ENCODE assay signal across 11 cellular contexts in genomic region chr3:53677406-53677805, GRCh38.
DNase-seq lines count a peak whose midpoint lies in the region; ATAC-seq and TF ChIP-seq lines count a peak whose summit lies in the region.
"Had no signal": no experiment of that assay in that cellular context is flagged by ENCODE, and none has a peak within 500 bp of the region (broad histone marks: within the 10 kb centered on the region; RNA-seq: fewer than 3 reads in every experiment).

No MANE protein-coding gene starts in this region.

- H3K27me3 Mint-ChIP-seq in HFFc6 (ENCODE audit: insufficient read depth) (peaks cover 13% of the 10 kb centered on the region), brain (peaks cover 13% of the 10 kb centered on the region)

- TF ChIP-seq CTCF in HFFc6 (IDR thresholded peaks at IDR 0.05): peak; percentile 61
- peak; percentile 22 to 29 for TF ChIP-seq CTCF in brain (conservative IDR thresholded peaks at IDR 0.05)
- no peak for TF ChIP-seq CTCF in mucosa of descending colon (IDR thresholded peaks at IDR 0.05)

- DNase-seq in CD1c-positive myeloid dendritic cell (ENCODE audit: extremely low spot score): peak; percentile 12
- no peak for DNase-seq in HFFc6
- DNase-seq in mucosa of descending colon: peak in 1 of 3 donors; percentile 11
- no peak for DNase-seq in stimulated activated CD4-positive, alpha-beta T cell treated with anti-CD3 and anti-CD28 coated beads, Interleukin-4, amount 100 ng/mL, for 24 hours
- no peak for DNase-seq in AG20443 (ENCODE audit: low spot score)
- DNase-seq in dermis blood vessel endothelial cell: no peak
- DNase-seq: activated naive CD8-positive, alpha-beta T cell treated with anti-CD3 and anti-CD28 coated beads, Interleukin-2, amount 50 U/mL, for 24 hours; stimulated activated CD4-positive, alpha-beta T cell treated with anti-CD3 and anti-CD28 coated beads, Interleukin-4, amount 100 ng/mL, for 1 hour had no signal

- no peaks in the 10 kb centered on the region for H3K4me1 ChIP-seq in mucosa of descending colon (ENCODE audit: low read depth)

- H3K9me3 ChIP-seq in mucosa of descending colon: no peaks in the 10 kb centered on the region

- H3K36me3 Mint-ChIP-seq in HFFc6 (ENCODE audit: low read depth) (no peaks in the 10 kb centered on the region), brain (no peaks in the 10 kb centered on the region)

- no peak overlapping the region for H3K4me3 ChIP-seq in mucosa of descending colon

- no peaks in the 10 kb centered on the region for H3K36me3 ChIP-seq in mucosa of descending colon (ENCODE audit: low read depth)

- intact Hi-C loops in mucosa of descending colon (cut with DNase I, micrococcal nuclease): no loop called here

- ATAC-seq in mucosa of descending colon: peak; percentile 32
- no peak for ATAC-seq in HG02642 (IDR thresholded peaks at IDR 0.05; ENCODE audit: poor library complexity, unreplicated experiment)
- ATAC-seq: activated CD4-positive, CD25-positive, alpha-beta regulatory T cell treated with anti-CD3 and anti-CD28 coated beads, Interleukin-2, amount 50 U/mL, for 24 hours; activated naive CD8-positive, alpha-beta T cell treated with anti-CD3 and anti-CD28 coated beads, Interleukin-2, amount 50 U/mL, for 24 hours had no signal

- no peak overlapping the region for H3K27ac Mint-ChIP-seq in HFFc6
- no peak overlapping the region for H3K27ac Mint-ChIP-seq in brain
- H3K27ac Mint-ChIP-seq: activated naive CD8-positive, alpha-beta T cell treated with anti-CD3 and anti-CD28 coated beads, Interleukin-2, amount 50 U/mL, for 24 hours had no signal

- H3K4me3 Mint-ChIP-seq in HFFc6 (no peak overlapping the region), brain (no peak overlapping the region)
- H3K4me3 Mint-ChIP-seq: activated naive CD8-positive, alpha-beta T cell treated with anti-CD3 and anti-CD28 coated beads, Interleukin-2, amount 50 U/mL, for 24 hours had no signal

- H3K9me3 Mint-ChIP-seq in HFFc6: no peaks in the 10 kb centered on the region
- no peaks in the 10 kb centered on the region for H3K9me3 Mint-ChIP-seq in brain
- H3K9me3 Mint-ChIP-seq: activated naive CD8-positive, alpha-beta T cell treated with anti-CD3 and anti-CD28 coated beads, Interleukin-2, amount 50 U/mL, for 24 hours had no signal

- H3K4me1 Mint-ChIP-seq in HFFc6 (ENCODE audit: low read depth) (no peaks in the 10 kb centered on the region), brain (peaks cover 60% of the 10 kb centered on the region)
- H3K4me1 Mint-ChIP-seq: activated naive CD8-positive, alpha-beta T cell treated with anti-CD3 and anti-CD28 coated beads, Interleukin-2, amount 50 U/mL, for 24 hours had no signal
